In the genomic region with DNA sequence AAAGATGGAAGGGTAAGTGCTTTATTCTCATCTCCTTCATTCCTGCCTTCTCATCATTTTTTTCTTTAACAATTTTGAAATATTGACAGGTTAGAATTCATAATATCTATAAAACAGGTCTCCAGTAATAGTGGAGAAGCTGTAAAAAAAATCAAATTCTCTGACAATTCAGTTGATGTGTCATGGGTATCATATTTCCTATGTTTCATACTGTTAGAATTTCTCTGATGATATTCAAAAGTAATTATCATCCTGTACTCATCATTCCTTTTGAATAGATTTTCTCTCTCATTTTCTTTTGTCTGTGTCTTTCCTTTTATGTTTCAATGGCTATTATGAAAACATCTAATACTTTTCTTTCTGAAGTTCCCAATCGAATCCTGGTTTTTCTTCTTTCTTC, we compare ENCODE assay signal across 18 cellular contexts.
DNase-seq lines count a peak whose midpoint lies in the region; ATAC-seq and TF ChIP-seq lines count a peak whose summit lies in the region.
"Had no signal": no experiment of that assay in that cellular context is flagged by ENCODE, and none has a peak within 500 bp of the region (broad histone marks: within the 10 kb centered on the region; RNA-seq: fewer than 3 reads in every experiment).

No MANE protein-coding gene starts in this region.

- no peaks in the 10 kb centered on the region for H3K27me3 ChIP-seq in gastrocnemius medialis

- intact Hi-C loops in gastrocnemius medialis (cut with DNase I; ENCODE audit: low total_unique reads) = no loop called here

- no peak for ATAC-seq in gastrocnemius medialis

- no peaks in the 10 kb centered on the region for H3K36me3 ChIP-seq in gastrocnemius medialis

- no peak for TF ChIP-seq POLR2A in gastrocnemius medialis (IDR thresholded peaks at IDR 0.05)

- H3K27ac ChIP-seq in gastrocnemius medialis = no peak overlapping the region
- H3K27ac ChIP-seq: PC-9 had no signal

- no peak for TF ChIP-seq CTCF in gastrocnemius medialis (IDR thresholded peaks at IDR 0.05 in 4 of 5, conservative IDR thresholded peaks at IDR 0.05 in 1 of 5)

- no peaks in the 10 kb centered on the region for H3K9me3 ChIP-seq in gastrocnemius medialis

- no peak overlapping the region for H3K4me3 ChIP-seq in gastrocnemius medialis
- H3K4me3 ChIP-seq: PC-9 had no signal

- in situ Hi-C loops in gastrocnemius medialis (cut with MboI; ENCODE audit: low sequenced_read_pairs in 4 of 4) = no loop called here

- DNase-seq in EH (ENCODE audit: low read depth) (peak; percentile 1), HCEC 1CT (peak; percentile 46), RPMI7951 (ENCODE audit: low read depth) (peak; percentile 5), iris pigment epithelial cell (ENCODE audit: low read depth) (peak; percentile 10), NCI-H1048 (lab: John Stamatoyannopoulos, UW) (no peak), iPS-NIHi11 (ENCODE audit: low spot score) (no peak), DMS79 (lab: John Stamatoyannopoulos, UW) (no peak), gastrocnemius medialis (no peak)
- DNase-seq: ACHN; CD4-positive, CD25-positive, alpha-beta regulatory T cell; COR-L47; DMS153; H9; Kasumi-1; NCI-H1105 treated with DMSO at 0.1 percent for 48 hours; NCI-H1694; NCI-H526; PC-9 had no signal

- H3K4me1 ChIP-seq in gastrocnemius medialis = no peaks in the 10 kb centered on the region

Comparison
In these comparisons a context has a peak if more than half of its experiments do, and no peak if none do; other contexts are left out.
1. DNase-seq: peak in EH (single experiment), HCEC 1CT (single experiment), RPMI7951 (single experiment) and iris pigment epithelial cell (single experiment); none in NCI-H1048 (single experiment), iPS-NIHi11 (single experiment), DMS79 (single experiment) and gastrocnemius medialis (0 of 2).